1 cellular context compared by ENCODE assay signal in the genomic region with DNA sequence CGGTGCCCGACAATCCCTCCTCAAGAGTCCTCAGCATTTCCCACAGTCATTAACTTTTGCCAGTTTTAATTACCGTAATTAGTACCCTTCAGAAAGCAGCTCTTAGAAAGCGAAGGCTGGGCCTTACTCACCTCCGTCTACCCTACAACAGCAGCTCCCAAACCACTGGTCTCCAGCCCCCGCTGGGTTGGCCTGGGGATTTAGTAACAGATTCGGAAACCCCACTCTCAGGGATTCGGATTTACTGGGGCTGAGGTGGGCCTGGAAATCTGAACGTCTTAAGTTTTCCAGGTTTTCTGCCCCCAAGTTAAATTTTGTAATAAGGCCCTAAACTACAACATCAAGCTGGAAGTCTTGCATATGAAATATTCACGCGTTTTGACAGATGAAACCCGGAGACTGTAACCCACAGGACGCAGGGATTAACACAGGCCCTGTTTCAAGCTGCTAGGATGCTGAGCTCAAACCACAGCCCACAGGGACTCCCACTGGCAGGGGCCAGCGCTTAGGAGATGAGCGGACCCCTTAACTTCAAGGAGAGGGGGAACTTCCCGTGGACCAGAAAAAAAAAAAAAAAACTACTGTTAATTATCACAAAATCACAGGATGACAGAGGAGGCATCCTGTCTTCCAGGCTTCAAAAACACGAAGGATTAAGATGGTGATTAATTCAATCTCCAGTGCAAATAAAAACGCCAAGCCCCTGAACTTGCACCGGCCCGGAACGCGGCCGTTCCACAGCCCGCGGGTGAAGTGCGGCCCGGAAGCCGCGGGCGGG.
TF ChIP-seq lines count a peak whose summit lies in the region.

No MANE protein-coding gene starts in this region.

TF ChIP-seq in HCT116, 20 proteins besides CTCF, POLR2A, EP300 and RAD21 (continued from another document):
- TF ChIP-seq, protein P1, sequence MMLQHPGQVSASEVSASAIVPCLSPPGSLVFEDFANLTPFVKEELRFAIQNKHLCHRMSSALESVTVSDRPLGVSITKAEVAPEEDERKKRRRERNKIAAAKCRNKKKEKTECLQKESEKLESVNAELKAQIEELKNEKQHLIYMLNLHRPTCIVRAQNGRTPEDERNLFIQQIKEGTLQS (IDR thresholded peaks at IDR 0.05) = no peak
- TF ChIP-seq ZFX (IDR thresholded peaks at IDR 0.05) (no peak), TCF7L2 (IDR thresholded peaks at IDR 0.05; ENCODE audit: borderline replicate concordance, extremely low read depth, insufficient read depth, insufficient read length) (no peak), CBX3 (IDR thresholded peaks at IDR 0.05; ENCODE audit: low read depth) (no peak), FOSL1 (IDR thresholded peaks at IDR 0.05; ENCODE audit: low read depth) (no peak), SRF (IDR thresholded peaks at IDR 0.05; ENCODE audit: low read depth) (no peak), EGR1 (IDR thresholded peaks at IDR 0.05; ENCODE audit: low read depth) (no peak)
- TF ChIP-seq, protein P2, sequence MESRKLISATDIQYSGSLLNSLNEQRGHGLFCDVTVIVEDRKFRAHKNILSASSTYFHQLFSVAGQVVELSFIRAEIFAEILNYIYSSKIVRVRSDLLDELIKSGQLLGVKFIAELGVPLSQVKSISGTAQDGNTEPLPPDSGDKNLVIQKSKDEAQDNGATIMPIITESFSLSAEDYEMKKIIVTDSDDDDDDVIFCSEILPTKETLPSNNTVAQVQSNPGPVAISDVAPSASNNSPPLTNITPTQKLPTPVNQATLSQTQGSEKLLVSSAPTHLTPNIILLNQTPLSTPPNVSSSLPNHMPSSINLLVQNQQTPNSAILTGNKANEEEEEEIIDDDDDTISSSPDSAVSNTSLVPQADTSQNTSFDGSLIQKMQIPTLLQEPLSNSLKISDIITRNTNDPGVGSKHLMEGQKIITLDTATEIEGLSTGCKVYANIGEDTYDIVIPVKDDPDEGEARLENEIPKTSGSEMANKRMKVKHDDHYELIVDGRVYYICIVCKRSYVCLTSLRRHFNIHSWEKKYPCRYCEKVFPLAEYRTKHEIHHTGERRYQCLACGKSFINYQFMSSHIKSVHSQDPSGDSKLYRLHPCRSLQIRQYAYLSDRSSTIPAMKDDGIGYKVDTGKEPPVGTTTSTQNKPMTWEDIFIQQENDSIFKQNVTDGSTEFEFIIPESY (IDR thresholded peaks at IDR 0.05; ENCODE audit: extremely low read depth, insufficient replicate concordance, low read length) = no peak
- TF ChIP-seq, protein P3, sequence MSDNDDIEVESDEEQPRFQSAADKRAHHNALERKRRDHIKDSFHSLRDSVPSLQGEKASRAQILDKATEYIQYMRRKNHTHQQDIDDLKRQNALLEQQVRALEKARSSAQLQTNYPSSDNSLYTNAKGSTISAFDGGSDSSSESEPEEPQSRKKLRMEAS (IDR thresholded peaks at IDR 0.05) = no peak
